In the genomic region with DNA sequence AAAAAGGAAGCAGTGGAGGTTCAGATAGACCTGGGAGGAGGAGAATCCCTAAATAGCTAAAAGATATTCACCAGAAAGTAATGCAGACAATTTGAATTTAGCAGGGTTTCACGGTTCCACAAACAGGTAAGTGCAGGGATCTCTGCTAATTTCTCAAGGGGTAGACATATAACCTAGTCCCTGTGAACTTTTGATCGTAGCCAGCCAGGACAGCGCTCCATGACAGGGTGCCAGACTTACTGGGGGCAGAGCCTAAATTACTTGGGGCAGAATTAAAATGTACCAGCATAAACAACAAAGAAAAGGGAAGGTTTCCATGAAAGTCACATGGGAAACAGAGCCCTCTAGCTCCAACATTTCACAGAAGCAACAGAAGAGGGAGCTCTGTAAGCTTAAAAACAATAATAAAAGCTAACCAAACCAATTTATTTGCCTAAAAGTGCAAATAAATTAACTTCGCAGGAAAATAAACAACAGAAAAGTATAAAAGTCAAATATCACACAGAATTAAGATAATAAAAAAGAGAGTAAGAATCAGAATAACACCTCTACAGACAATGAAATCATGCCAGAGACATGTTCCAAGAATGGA, we compare ENCODE assay signal across 8 cellular contexts.
DNase-seq lines count a peak whose midpoint lies in the region; ATAC-seq, FAIRE-seq and TF ChIP-seq lines count a peak whose summit lies in the region.

No MANE protein-coding gene starts in this region.

- peak; percentile 38 for DNase-seq in AG08396 (ENCODE audit: low spot score)
- DNase-seq in H4 (ENCODE audit: low spot score) = peak; percentile 21
- DNase-seq in kidney = no peak
- no peak for DNase-seq in NCI-H2107 (lab: John Stamatoyannopoulos, UW)
- no peak for DNase-seq in T-helper 2 cell treated with Interferon-gamma antibody and Interleukin-4, amounts not matched to agents 5 μg/mL and 100 μg/mL, for 36 hours (ENCODE audit: low spot score)

- H3K4me3 ChIP-seq in WI38 (ENCODE audit: low read depth, low read length) = no peak overlapping the region
- H3K4me3 ChIP-seq in kidney (ENCODE audit: low read length in 2 of 2) = no peak overlapping the region

- H3K9ac ChIP-seq in kidney (ENCODE audit: low read length in 2 of 2) = no peak overlapping the region

- H3K27me3 Mint-ChIP-seq in T-helper 2 cell treated with Interferon-gamma antibody and Interleukin-4, amounts not matched to agents 5 μg/mL and 100 μg/mL, for 36 hours (ENCODE audit: low read depth) = peaks cover 25% of the 10 kb centered on the region

- no peaks in the 10 kb centered on the region for H3K36me3 ChIP-seq in kidney (ENCODE audit: control insufficient read depth in 1 of 2, insufficient read depth in 2 of 2, low read length in 2 of 2)

- FAIRE-seq in kidney (lab: Jason Lieb, UNC) = peak; percentile 3

- H3K9me3 Mint-ChIP-seq in T-helper 2 cell treated with Interferon-gamma antibody and Interleukin-4, amounts not matched to agents 5 μg/mL and 100 μg/mL, for 36 hours = no peaks in the 10 kb centered on the region

- peak; percentile 47 for TF ChIP-seq CTCF in WI38 (IDR thresholded peaks at IDR 0.05; ENCODE audit: low read depth, low read length)
- peak; percentile 44 for TF ChIP-seq CTCF in kidney (IDR thresholded peaks at IDR 0.05; ENCODE audit: borderline replicate concordance, extremely low read depth, insufficient read depth)

- ATAC-seq in GM19455 (IDR thresholded peaks at IDR 0.05; ENCODE audit: unreplicated experiment) (no peak), HG03442 (IDR thresholded peaks at IDR 0.05; ENCODE audit: unreplicated experiment) (no peak)

- H3K27ac Mint-ChIP-seq in T-helper 2 cell treated with Interferon-gamma antibody and Interleukin-4, amounts not matched to agents 5 μg/mL and 100 μg/mL, for 36 hours = no peak overlapping the region

- no peaks in the 10 kb centered on the region for H3K9me3 ChIP-seq in kidney (ENCODE audit: control insufficient read depth in 1 of 2, low read length in 2 of 2)

- H3K4me3 Mint-ChIP-seq in T-helper 2 cell treated with Interferon-gamma antibody and Interleukin-4, amounts not matched to agents 5 μg/mL and 100 μg/mL, for 36 hours = no peak overlapping the region

- H3K4me1 ChIP-seq in kidney (ENCODE audit: control insufficient read depth in 1 of 2, insufficient read depth in 1 of 2, low read depth in 1 of 2, low read length in 2 of 2) = no peaks in the 10 kb centered on the region

- no peak overlapping the region for H3K27ac ChIP-seq in kidney (ENCODE audit: low read depth in 2 of 2, low read length in 2 of 2)

- H3K36me3 Mint-ChIP-seq in T-helper 2 cell treated with Interferon-gamma antibody and Interleukin-4, amounts not matched to agents 5 μg/mL and 100 μg/mL, for 36 hours (ENCODE audit: low read depth) = no peaks in the 10 kb centered on the region

- intact Hi-C loops in kidney (cut with DNase I) = no loop called here

- H3K4me1 Mint-ChIP-seq in T-helper 2 cell treated with Interferon-gamma antibody and Interleukin-4, amounts not matched to agents 5 μg/mL and 100 μg/mL, for 36 hours (ENCODE audit: low read depth) = peaks cover 1% of the 10 kb centered on the region

Comparison
In these comparisons a context has a peak if more than half of its experiments do, and no peak if none do; other contexts are left out.
1. DNase-seq: peak in AG08396 (single experiment) and H4 (single experiment); none in kidney (single experiment), NCI-H2107 (single experiment) and T-helper 2 cell treated with Interferon-gamma antibody and Interleukin-4, amounts not matched to agents 5 μg/mL and 100 μg/mL, for 36 hours (single experiment).